Comparison of ENCODE assay signal across 26 cellular contexts in genomic region chr12:50527086-50527726, GRCh38. TPM values are rescaled to one million over a fixed set of nuclear protein-coding genes. Genes with fewer than 3 reads are reported as not detected.
A peak's percentile ranks its signal among the peaks of the same experiment; 100 is the strongest.
DNase-seq lines count a peak whose midpoint lies in the region; ATAC-seq and TF ChIP-seq lines count a peak whose summit lies in the region.
"Had no signal": no experiment of that assay in that cellular context is flagged by ENCODE, and none has a peak within 500 bp of the region (broad histone marks: within the 10 kb centered on the region; RNA-seq: fewer than 3 reads in every experiment).

No MANE protein-coding gene starts in this region.

- intact Hi-C loops in transverse colon (cut with DNase I; ENCODE audit: low total_unique reads) = no loop called here

- H3K4me3 ChIP-seq in SK-N-MC (no peak overlapping the region), transverse colon (no peak overlapping the region)
- H3K4me3 ChIP-seq: BLaER1, SJSA1, skin epidermis had no signal

- no peak overlapping the region for H3K4me3 Mint-ChIP-seq in activated T-cell treated with anti-CD3 and anti-CD28 coated beads, Interleukin-2, amount 50 U/mL, for 24 hours
- H3K4me3 Mint-ChIP-seq: natural killer cell treated with Interleukin-12 subunit alpha and Interleukin-12 subunit beta and Interleukin-15 and Interleukin-18, amount 100 ng/mL, for 72 hours; type B pancreatic cell had no signal

- no peak for TF ChIP-seq EP300 in transverse colon (IDR thresholded peaks at IDR 0.05; ENCODE audit: low read depth)

- H3K27me3 Mint-ChIP-seq in activated T-cell treated with anti-CD3 and anti-CD28 coated beads, Interleukin-2, amount 50 U/mL, for 24 hours = no peaks in the 10 kb centered on the region
- H3K27me3 Mint-ChIP-seq: natural killer cell treated with Interleukin-12 subunit alpha and Interleukin-12 subunit beta and Interleukin-15 and Interleukin-18, amount 100 ng/mL, for 72 hours; type B pancreatic cell had no signal

- no peaks in the 10 kb centered on the region for H3K9me3 Mint-ChIP-seq in activated T-cell treated with anti-CD3 and anti-CD28 coated beads, Interleukin-2, amount 50 U/mL, for 24 hours
- H3K9me3 Mint-ChIP-seq: natural killer cell treated with Interleukin-12 subunit alpha and Interleukin-12 subunit beta and Interleukin-15 and Interleukin-18, amount 100 ng/mL, for 72 hours had no signal

- 63 to 69% methylated on average over 7 to 8 of the region's 8 CpGs for WGBS in transverse colon (ENCODE audit: low coverage in 1 of 2), 2 donors

- peaks cover 46% of the 10 kb centered on the region for H3K4me1 Mint-ChIP-seq in activated T-cell treated with anti-CD3 and anti-CD28 coated beads, Interleukin-2, amount 50 U/mL, for 24 hours (ENCODE audit: low read depth)

- H3K27ac ChIP-seq in SK-N-MC = peak overlapping the region; percentile 85; the same call in 1 of the 2 replicates
- H3K27ac ChIP-seq in transverse colon = peak overlapping the region; percentile 42 to 73 (median 66)
- H3K27ac ChIP-seq: BLaER1, SJSA1, skin epidermis had no signal

- H3K36me3 ChIP-seq in SK-N-MC (ENCODE audit: insufficient read depth, low read length) = no peaks in the 10 kb centered on the region
- no peaks in the 10 kb centered on the region for H3K36me3 ChIP-seq in transverse colon

- no peaks in the 10 kb centered on the region for H3K27me3 ChIP-seq in transverse colon
- H3K27me3 ChIP-seq: BLaER1, SJSA1 had no signal

- peak overlapping the region; percentile 27 for H3K27ac Mint-ChIP-seq in activated T-cell treated with anti-CD3 and anti-CD28 coated beads, Interleukin-2, amount 50 U/mL, for 24 hours

- 0 out of 2 replicates have a peak, but pooled peaks cover 3% of the 10 kb centered on the region for H3K9me3 ChIP-seq in SK-N-MC (ENCODE audit: low read depth, low read length)
- H3K9me3 ChIP-seq in transverse colon = no peaks in the 10 kb centered on the region
- H3K9me3 ChIP-seq: SJSA1 had no signal

- peaks cover 25 to 76% (median 34%) of the 10 kb centered on the region in 4 donors for H3K4me1 ChIP-seq in transverse colon

- H3K36me3 Mint-ChIP-seq in activated T-cell treated with anti-CD3 and anti-CD28 coated beads, Interleukin-2, amount 50 U/mL, for 24 hours (ENCODE audit: low read depth) = peaks cover 42% of the 10 kb centered on the region
- H3K36me3 Mint-ChIP-seq: natural killer cell treated with Interleukin-12 subunit alpha and Interleukin-12 subunit beta and Interleukin-15 and Interleukin-18, amount 100 ng/mL, for 72 hours had no signal

- ATAC-seq in left lobe of liver = peak; percentile 81
- ATAC-seq in GM18867 (IDR thresholded peaks at IDR 0.05; ENCODE audit: unreplicated experiment) = no peak
- ATAC-seq: HCT116; natural killer cell treated with Interleukin-12 subunit alpha and Interleukin-12 subunit beta and Interleukin-15 and Interleukin-18, amount 100 ng/mL, for 72 hours had no signal

- no peak overlapping the region for H3K9ac ChIP-seq in SK-N-MC (ENCODE audit: insufficient read length)
- H3K9ac ChIP-seq: BLaER1 had no signal

- no peak for TF ChIP-seq POLR2A in transverse colon (IDR thresholded peaks at IDR 0.05)

- DNase-seq in activated T-cell treated with anti-CD3 and anti-CD28 coated beads, Interleukin-2, amount 50 U/mL, for 24 hours = no peak
- DNase-seq in activated T-cell treated with anti-CD3 and anti-CD28 coated beads, Interleukin-2, amount 50 U/mL, for 48 hours = no peak
- DNase-seq in SK-N-MC (ENCODE audit: low read depth, low spot score) (no peak), left lobe of liver (ENCODE audit: low spot score) (peak; percentile 73), transverse colon (no peak), NCI-H2029 treated with DMSO at 0.1 percent for 48 hours (lab: John Stamatoyannopoulos, UW) (no peak), HK-2 (ENCODE audit: unreplicated experiment) (no peak)
- DNase-seq: activated CD4-positive, CD25-positive, alpha-beta regulatory T cell treated with anti-CD3 and anti-CD28 coated beads, Interleukin-2, amount 50 U/mL, for 72 hours; activated naive CD4-positive, alpha-beta T cell; activated T-cell treated with anti-CD3 and anti-CD28 coated beads, Interleukin-2, amount 50 U/mL, for 1 hour; COR-L47; DMS79 treated with DMSO at 0.1 percent for 48 hours; left ventricle myocardium superior; midbrain; NCI-H187; NCI-H524 treated with DMSO at 0.1 percent for 48 hours; RPMI8226; stimulated activated CD8-positive, alpha-beta memory T cell treated with anti-CD3 and anti-CD28 coated beads, Interleukin-4, amount 100 ng/mL, for 48 hours; T-helper 1 cell had no signal

- TF ChIP-seq CTCF in transverse colon (IDR thresholded peaks at IDR 0.05) = no peak

- in situ Hi-C loops in transverse colon (cut with MboI; ENCODE audit: low pct_ligation_motif_present in 1 of 4, low pct_unique_long_range_greater_than_20kb in 1 of 4, low sequenced_read_pairs in 3 of 4) = no loop called here

RNA-seq across cellular contexts. Expression of gene DIP2B, which starts 22.4 kb away (rescaled TPM):
- total RNA-seq in left lobe of liver = 13.2 TPM
- total RNA-seq in transverse colon = 100 to 1,000 TPM in 1 of 4 donors, 10 to 100 TPM in 3; 40.0 to 129 (median 57.9) TPM
